ENCODE assay signal across 1 cellular context in genomic region chr6:63615590-63615989, GRCh38.
TF ChIP-seq lines count a peak whose summit lies in the region.

No MANE protein-coding gene starts in this region.

TF ChIP-seq in K562, 482 proteins besides CTCF, POLR2A, EP300 and RAD21:
- no peak for TF ChIP-seq MLLT1 (IDR thresholded peaks at IDR 0.05)
- TF ChIP-seq CEBPG (CRISPR knock-in tag; IDR thresholded peaks at IDR 0.05) = no peak
- TF ChIP-seq CEBPG (tag; conservative IDR thresholded peaks at IDR 0.05 in 1 of 2, IDR thresholded peaks at IDR 0.05 in 1 of 2) = peak in 1 of 2 experiments; percentile 46; a peak in 1 of 4 replicates
- no peak for TF ChIP-seq TCFL5 (CRISPR knock-in tag; conservative IDR thresholded peaks at IDR 0.05)
- peak; percentile 34; the same call in 1 of the 2 replicates for TF ChIP-seq ATF3 (IDR thresholded peaks at IDR 0.05)
- TF ChIP-seq ATF3 (CRISPR knock-in tag; conservative IDR thresholded peaks at IDR 0.05) = no peak
